24 cellular contexts compared by ENCODE assay signal in genomic region chr7:46739378-46740234, GRCh38.
DNase-seq lines count a peak whose midpoint lies in the region; ATAC-seq, FAIRE-seq and TF ChIP-seq lines count a peak whose summit lies in the region.
"Had no signal": no experiment of that assay in that cellular context is flagged by ENCODE, and none has a peak within 500 bp of the region (broad histone marks: within the 10 kb centered on the region; RNA-seq: fewer than 3 reads in every experiment).

No MANE protein-coding gene starts in this region.

- H3K9me3 ChIP-seq in left ventricle myocardium inferior (replicated peaks) (peaks cover under 1% of the 10 kb centered on the region), gastrocnemius medialis (no peaks in the 10 kb centered on the region)
- H3K9me3 ChIP-seq: BLaER1 had no signal

- TF ChIP-seq POLR2A in H54 (IDR thresholded peaks at IDR 0.05; ENCODE audit: low read depth, low read length) (no peak), gastrocnemius medialis (IDR thresholded peaks at IDR 0.05) (no peak)

- no peak for TF ChIP-seq CTCF in left ventricle myocardium inferior (IDR thresholded peaks at IDR 0.05; ENCODE audit: borderline replicate concordance)
- no peak for TF ChIP-seq CTCF in gastrocnemius medialis (IDR thresholded peaks at IDR 0.05 in 4 of 5, conservative IDR thresholded peaks at IDR 0.05 in 1 of 5)

- no peaks in the 10 kb centered on the region for H3K36me3 ChIP-seq in left ventricle myocardium inferior
- no peaks in the 10 kb centered on the region for H3K36me3 ChIP-seq in gastrocnemius medialis
- H3K36me3 ChIP-seq: BLaER1 had no signal

- H3K4me1 ChIP-seq in left ventricle myocardium inferior (peaks cover 21% of the 10 kb centered on the region), gastrocnemius medialis (no peaks in the 10 kb centered on the region)
- H3K4me1 ChIP-seq: BLaER1 had no signal

- H3K27me3 ChIP-seq in left ventricle myocardium inferior (ENCODE audit: low read depth) (no peaks in the 10 kb centered on the region), gastrocnemius medialis (no peaks in the 10 kb centered on the region)
- H3K27me3 ChIP-seq: BLaER1 had no signal

- peak; percentile 15 for FAIRE-seq in H54 (lab: Jason Lieb, UNC)
- FAIRE-seq: A204.1, G401.6 had no signal

- H3K27ac ChIP-seq in left ventricle myocardium inferior (replicated peaks), result peak overlapping the region; percentile 41
- H3K27ac ChIP-seq in gastrocnemius medialis, result peak overlapping the region in 1 of 4 donors; percentile 51
- H3K27ac ChIP-seq: BLaER1, HL-60, PC-9 had no signal

- ATAC-seq in gastrocnemius medialis, result peak; percentile 46 to 73
- ATAC-seq: HCT116 had no signal

- in situ Hi-C loops in G401 (cut with HindIII; ENCODE audit: low sequenced_read_pairs) (no loop called here), gastrocnemius medialis (cut with MboI; ENCODE audit: low sequenced_read_pairs in 4 of 4) (no loop called here)

- H3K4me3 ChIP-seq in left ventricle myocardium inferior (no peak overlapping the region), gastrocnemius medialis (no peak overlapping the region)
- H3K4me3 ChIP-seq: BLaER1, PC-9 had no signal

- intact Hi-C loops in left ventricle myocardium inferior (cut with micrococcal nuclease) (no loop called here), gastrocnemius medialis (cut with DNase I; ENCODE audit: low total_unique reads) (no loop called here)

- DNase-seq in G401 (ENCODE audit: low spot score) (peak; percentile 3), H54 (ENCODE audit: insufficient read length, low spot score) (no peak), left ventricle myocardium inferior (no peak), gastrocnemius medialis (no peak), COR-L47 (lab: John Stamatoyannopoulos, UW) (no peak), CD1c-positive myeloid dendritic cell (ENCODE audit: extremely low spot score) (no peak), mucosa of gallbladder (ENCODE audit: low spot score) (no peak)
- DNase-seq in stimulated activated CD4-positive, alpha-beta T cell treated with anti-CD3 and anti-CD28 coated beads, Interleukin-4, amount 100 ng/mL, for 1 hour, result no peak
- DNase-seq: CD4-positive, alpha-beta T cell; DMS53; GOT3; NCI-H1048; NCI-H1417 treated with DMSO at 0.1 percent for 48 hours; NCI-H1694 treated with DMSO at 0.1 percent for 48 hours; NCI-H2081; NCI-H2227 treated with DMSO at 0.1 percent for 48 hours; NCI-H526 treated with DMSO at 0.1 percent for 48 hours; PC-9; SHP77 had no signal
